In the genomic region with DNA sequence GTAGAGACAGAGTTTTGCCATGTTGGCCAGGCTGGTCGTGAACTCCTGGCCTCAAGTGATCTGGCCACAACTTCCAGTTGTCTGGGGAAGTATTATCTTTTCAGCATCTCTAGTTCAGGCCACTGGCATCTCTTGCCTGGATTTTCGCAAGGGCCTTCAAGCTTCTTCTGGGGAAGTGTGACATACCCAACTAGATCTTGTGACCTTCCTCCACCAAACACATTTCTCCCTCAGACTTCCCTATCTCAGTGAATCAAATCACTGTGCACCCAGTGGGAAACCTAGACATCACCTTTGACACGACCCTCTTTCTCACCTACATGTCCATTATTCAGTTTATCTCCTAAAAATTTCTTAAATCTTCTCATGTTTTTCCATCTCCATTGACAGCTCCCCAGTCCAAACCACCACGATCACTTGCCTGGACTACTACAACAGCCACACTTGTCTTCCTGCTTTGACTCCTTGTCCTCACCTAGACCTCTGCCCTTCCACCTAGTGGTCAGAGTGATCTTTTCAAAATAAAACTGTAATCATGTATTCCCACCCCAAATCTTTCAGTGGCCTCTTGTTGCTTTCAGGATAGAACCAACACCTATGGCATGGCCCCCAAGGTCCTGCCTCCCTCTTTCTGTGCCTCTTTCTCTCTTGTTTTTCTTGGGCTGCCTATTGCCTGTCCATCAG, we compare ENCODE assay signal across 1 cellular context.
TF ChIP-seq lines count a peak whose summit lies in the region.

No MANE protein-coding gene starts in this region.

TF ChIP-seq in K562, 482 proteins besides CTCF, POLR2A, EP300 and RAD21:
- TF ChIP-seq, protein P1, sequence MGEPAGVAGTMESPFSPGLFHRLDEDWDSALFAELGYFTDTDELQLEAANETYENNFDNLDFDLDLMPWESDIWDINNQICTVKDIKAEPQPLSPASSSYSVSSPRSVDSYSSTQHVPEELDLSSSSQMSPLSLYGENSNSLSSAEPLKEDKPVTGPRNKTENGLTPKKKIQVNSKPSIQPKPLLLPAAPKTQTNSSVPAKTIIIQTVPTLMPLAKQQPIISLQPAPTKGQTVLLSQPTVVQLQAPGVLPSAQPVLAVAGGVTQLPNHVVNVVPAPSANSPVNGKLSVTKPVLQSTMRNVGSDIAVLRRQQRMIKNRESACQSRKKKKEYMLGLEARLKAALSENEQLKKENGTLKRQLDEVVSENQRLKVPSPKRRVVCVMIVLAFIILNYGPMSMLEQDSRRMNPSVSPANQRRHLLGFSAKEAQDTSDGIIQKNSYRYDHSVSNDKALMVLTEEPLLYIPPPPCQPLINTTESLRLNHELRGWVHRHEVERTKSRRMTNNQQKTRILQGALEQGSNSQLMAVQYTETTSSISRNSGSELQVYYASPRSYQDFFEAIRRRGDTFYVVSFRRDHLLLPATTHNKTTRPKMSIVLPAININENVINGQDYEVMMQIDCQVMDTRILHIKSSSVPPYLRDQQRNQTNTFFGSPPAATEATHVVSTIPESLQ (CRISPR knock-in tag; IDR thresholded peaks at IDR 0.05) = no peak
- TF ChIP-seq, protein P2, sequence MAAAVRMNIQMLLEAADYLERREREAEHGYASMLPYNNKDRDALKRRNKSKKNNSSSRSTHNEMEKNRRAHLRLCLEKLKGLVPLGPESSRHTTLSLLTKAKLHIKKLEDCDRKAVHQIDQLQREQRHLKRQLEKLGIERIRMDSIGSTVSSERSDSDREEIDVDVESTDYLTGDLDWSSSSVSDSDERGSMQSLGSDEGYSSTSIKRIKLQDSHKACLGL (CRISPR knock-in tag; IDR thresholded peaks at IDR 0.05; ENCODE audit: borderline replicate concordance, poor library complexity, severe bottlenecking) = no peak
- TF ChIP-seq ZNF354B (CRISPR knock-in tag; IDR thresholded peaks at IDR 0.05) (no peak), FOS (IDR thresholded peaks at IDR 0.05; ENCODE audit: extremely low read depth, insufficient read length) (no peak), HDAC3 (IDR thresholded peaks at IDR 0.05; ENCODE audit: borderline replicate concordance, partially characterized antibody) (no peak), CHCHD3 (CRISPR knock-in tag; IDR thresholded peaks at IDR 0.05) (no peak), ZNF23 (CRISPR knock-in tag; IDR thresholded peaks at IDR 0.05) (no peak), POLR2G (IDR thresholded peaks at IDR 0.05; ENCODE audit: low read depth, low read length) (no peak), JUND (IDR thresholded peaks at IDR 0.05; ENCODE audit: borderline replicate concordance, low read depth, low read length) (no peak), JUND (tag; IDR thresholded peaks at IDR 0.05; ENCODE audit: borderline replicate concordance, low read depth, low read length) (no peak)
- TF ChIP-seq, protein P3, sequence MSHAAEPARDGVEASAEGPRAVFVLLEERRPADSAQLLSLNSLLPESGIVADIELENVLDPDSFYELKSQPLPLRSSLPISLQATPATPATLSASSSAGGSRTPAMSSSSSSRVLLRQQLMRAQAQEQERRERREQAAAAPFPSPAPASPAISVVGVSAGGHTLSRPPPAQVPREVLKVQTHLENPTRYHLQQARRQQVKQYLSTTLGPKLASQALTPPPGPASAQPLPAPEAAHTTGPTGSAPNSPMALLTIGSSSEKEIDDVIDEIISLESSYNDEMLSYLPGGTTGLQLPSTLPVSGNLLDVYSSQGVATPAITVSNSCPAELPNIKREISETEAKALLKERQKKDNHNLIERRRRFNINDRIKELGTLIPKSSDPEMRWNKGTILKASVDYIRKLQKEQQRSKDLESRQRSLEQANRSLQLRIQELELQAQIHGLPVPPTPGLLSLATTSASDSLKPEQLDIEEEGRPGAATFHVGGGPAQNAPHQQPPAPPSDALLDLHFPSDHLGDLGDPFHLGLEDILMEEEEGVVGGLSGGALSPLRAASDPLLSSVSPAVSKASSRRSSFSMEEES (CRISPR knock-in tag; IDR thresholded peaks at IDR 0.05) = no peak
- TF ChIP-seq, protein P4, sequence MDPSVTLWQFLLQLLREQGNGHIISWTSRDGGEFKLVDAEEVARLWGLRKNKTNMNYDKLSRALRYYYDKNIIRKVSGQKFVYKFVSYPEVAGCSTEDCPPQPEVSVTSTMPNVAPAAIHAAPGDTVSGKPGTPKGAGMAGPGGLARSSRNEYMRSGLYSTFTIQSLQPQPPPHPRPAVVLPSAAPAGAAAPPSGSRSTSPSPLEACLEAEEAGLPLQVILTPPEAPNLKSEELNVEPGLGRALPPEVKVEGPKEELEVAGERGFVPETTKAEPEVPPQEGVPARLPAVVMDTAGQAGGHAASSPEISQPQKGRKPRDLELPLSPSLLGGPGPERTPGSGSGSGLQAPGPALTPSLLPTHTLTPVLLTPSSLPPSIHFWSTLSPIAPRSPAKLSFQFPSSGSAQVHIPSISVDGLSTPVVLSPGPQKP (CRISPR knock-in tag; IDR thresholded peaks at IDR 0.05) = no peak
